Comparison of ENCODE assay signal across 1 cellular context in genomic region chrX:123871309-123871708, GRCh38.
TF ChIP-seq lines count a peak whose summit lies in the region.

No MANE protein-coding gene starts in this region.

TF ChIP-seq in K562, 482 proteins besides CTCF, POLR2A, EP300 and RAD21:
- TF ChIP-seq KAT7 (CRISPR knock-in tag; IDR thresholded peaks at IDR 0.05; ENCODE audit: borderline replicate concordance) (no peak), RAD51 (IDR thresholded peaks at IDR 0.05; ENCODE audit: borderline replicate concordance, low read depth) (no peak), NFE2L1 (tag; IDR thresholded peaks at IDR 0.05; ENCODE audit: borderline replicate concordance, low read depth) (no peak), ZNF277 (CRISPR knock-in tag; IDR thresholded peaks at IDR 0.05; ENCODE audit: borderline replicate concordance) (no peak), EP400 (IDR thresholded peaks at IDR 0.05) (no peak), CXXC5 (CRISPR knock-in tag; IDR thresholded peaks at IDR 0.05) (no peak), GTF2A2 (tag; IDR thresholded peaks at IDR 0.05) (no peak), MCM7 (IDR thresholded peaks at IDR 0.05) (no peak)
- TF ChIP-seq, protein P1, sequence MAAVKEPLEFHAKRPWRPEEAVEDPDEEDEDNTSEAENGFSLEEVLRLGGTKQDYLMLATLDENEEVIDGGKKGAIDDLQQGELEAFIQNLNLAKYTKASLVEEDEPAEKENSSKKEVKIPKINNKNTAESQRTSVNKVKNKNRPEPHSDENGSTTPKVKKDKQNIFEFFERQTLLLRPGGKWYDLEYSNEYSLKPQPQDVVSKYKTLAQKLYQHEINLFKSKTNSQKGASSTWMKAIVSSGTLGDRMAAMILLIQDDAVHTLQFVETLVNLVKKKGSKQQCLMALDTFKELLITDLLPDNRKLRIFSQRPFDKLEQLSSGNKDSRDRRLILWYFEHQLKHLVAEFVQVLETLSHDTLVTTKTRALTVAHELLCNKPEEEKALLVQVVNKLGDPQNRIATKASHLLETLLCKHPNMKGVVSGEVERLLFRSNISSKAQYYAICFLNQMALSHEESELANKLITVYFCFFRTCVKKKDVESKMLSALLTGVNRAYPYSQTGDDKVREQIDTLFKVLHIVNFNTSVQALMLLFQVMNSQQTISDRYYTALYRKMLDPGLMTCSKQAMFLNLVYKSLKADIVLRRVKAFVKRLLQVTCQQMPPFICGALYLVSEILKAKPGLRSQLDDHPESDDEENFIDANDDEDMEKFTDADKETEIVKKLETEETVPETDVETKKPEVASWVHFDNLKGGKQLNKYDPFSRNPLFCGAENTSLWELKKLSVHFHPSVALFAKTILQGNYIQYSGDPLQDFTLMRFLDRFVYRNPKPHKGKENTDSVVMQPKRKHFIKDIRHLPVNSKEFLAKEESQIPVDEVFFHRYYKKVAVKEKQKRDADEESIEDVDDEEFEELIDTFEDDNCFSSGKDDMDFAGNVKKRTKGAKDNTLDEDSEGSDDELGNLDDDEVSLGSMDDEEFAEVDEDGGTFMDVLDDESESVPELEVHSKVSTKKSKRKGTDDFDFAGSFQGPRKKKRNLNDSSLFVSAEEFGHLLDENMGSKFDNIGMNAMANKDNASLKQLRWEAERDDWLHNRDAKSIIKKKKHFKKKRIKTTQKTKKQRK (IDR thresholded peaks at IDR 0.05; ENCODE audit: borderline replicate concordance, low read depth, low read length), result no peak
- TF ChIP-seq, protein P2, sequence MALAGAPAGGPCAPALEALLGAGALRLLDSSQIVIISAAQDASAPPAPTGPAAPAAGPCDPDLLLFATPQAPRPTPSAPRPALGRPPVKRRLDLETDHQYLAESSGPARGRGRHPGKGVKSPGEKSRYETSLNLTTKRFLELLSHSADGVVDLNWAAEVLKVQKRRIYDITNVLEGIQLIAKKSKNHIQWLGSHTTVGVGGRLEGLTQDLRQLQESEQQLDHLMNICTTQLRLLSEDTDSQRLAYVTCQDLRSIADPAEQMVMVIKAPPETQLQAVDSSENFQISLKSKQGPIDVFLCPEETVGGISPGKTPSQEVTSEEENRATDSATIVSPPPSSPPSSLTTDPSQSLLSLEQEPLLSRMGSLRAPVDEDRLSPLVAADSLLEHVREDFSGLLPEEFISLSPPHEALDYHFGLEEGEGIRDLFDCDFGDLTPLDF (CRISPR knock-in tag; IDR thresholded peaks at IDR 0.05), result no peak
